8 cellular contexts compared by ENCODE assay signal in genomic region chrX:53287493-53288138, GRCh38. TPM values are rescaled to one million over a fixed set of nuclear protein-coding genes. Genes with fewer than 3 reads are reported as not detected.
DNase-seq lines count a peak whose midpoint lies in the region; ATAC-seq and TF ChIP-seq lines count a peak whose summit lies in the region.

No MANE protein-coding gene starts in this region.

- peak overlapping the region; percentile 28; the same call in 1 of the 2 replicates for H3K9ac ChIP-seq in SK-N-SH

- H3K79me2 ChIP-seq in SK-N-SH (ENCODE audit: insufficient read depth) = no peaks in the 10 kb centered on the region

- peak overlapping the region; percentile 85 for H3K4me2 ChIP-seq in SK-N-SH

- no peaks in the 10 kb centered on the region for H4K20me1 ChIP-seq in SK-N-SH (ENCODE audit: insufficient read depth)

- ATAC-seq in HG03025 (IDR thresholded peaks at IDR 0.05; ENCODE audit: low FRiP score, unreplicated experiment) (no peak), GM18505 (IDR thresholded peaks at IDR 0.05; ENCODE audit: unreplicated experiment) (no peak)

- H3K9me2 ChIP-seq in SK-N-SH = no peaks in the 10 kb centered on the region

- peak overlapping the region; percentile 83 to 86 for H3K27ac ChIP-seq in SK-N-SH (ENCODE audit: low read depth in 2 of 2, low read length in 1 of 2)

- no peak for TF ChIP-seq POLR2A in GM18505 (IDR thresholded peaks at IDR 0.05; ENCODE audit: borderline replicate concordance, extremely low read depth, insufficient read depth, insufficient read length)

- no peaks in the 10 kb centered on the region for H3K27me3 ChIP-seq in SK-N-SH (ENCODE audit: insufficient read depth)

- DNase-seq in Ammon's horn (ENCODE audit: low spot score) = peak; percentile 70
- DNase-seq in HPDE6-E6E7 (ENCODE audit: extremely low spot score) = peak; percentile 38
- peak; percentile 79 for DNase-seq in SK-N-SH
- peak; percentile 80 for DNase-seq in astrocyte of the hippocampus (ENCODE audit: low read depth, low spot score)
- peak; percentile 72 for DNase-seq in islet precursor cell
- DNase-seq in stimulated activated CD4-positive, alpha-beta T cell treated with anti-CD3 and anti-CD28 coated beads, Interleukin-2, amount 100 ng/mL, for 24 hours = peak; percentile 14 to 24

- no peak for TF ChIP-seq CTCF in SK-N-SH (IDR thresholded peaks at IDR 0.05)

- peaks cover 16 to 55% of the 10 kb centered on the region in 2 experiments; a peak in 3 of 4 replicates for H3K4me1 ChIP-seq in SK-N-SH (ENCODE audit: control insufficient read depth in 1 of 2, insufficient read depth in 2 of 2, low read depth in 1 of 2, low read length in 1 of 2)

- peaks cover 19% of the 10 kb centered on the region for H3F3A ChIP-seq in SK-N-SH (replicated peaks; ENCODE audit: insufficient read depth)

- CTCF ChIA-PET in SK-N-SH (lab: Yijun Ruan, JAX) = interaction anchor here (1.0 to 6.6 kb wide), 4 partner anchors 26 to 195 kb away, joined by 5 to 60 read pairs (median 12); no protein-coding TSS in a partner anchor

- TF ChIP-seq EP300 in SK-N-SH (IDR thresholded peaks at IDR 0.05; ENCODE audit: borderline replicate concordance in 1 of 2, low read depth in 1 of 2, low read length in 1 of 2) = peak; percentile 30 to 77; a peak in 2 of 4 replicates

- peak overlapping the region; percentile 8 to 21; a peak in 3 of 4 replicates for H3K4me3 ChIP-seq in SK-N-SH (ENCODE audit: low read depth in 2 of 2, low read length in 1 of 2)

- WGBS in SK-N-SH (ENCODE audit: low lambda C conversion rate) = 5% methylated on average over 11 of the region's 11 CpGs

- H3K36me3 ChIP-seq in SK-N-SH (replicated peaks in 1 of 2; ENCODE audit: control insufficient read depth in 1 of 2, insufficient read depth in 2 of 2, low read length in 1 of 2) = no peaks in the 10 kb centered on the region

- no peaks in the 10 kb centered on the region for H3K9me3 ChIP-seq in SK-N-SH

- POLR2A ChIA-PET in SK-N-SH (lab: Yijun Ruan, JAX) = interaction anchor here (0.6 to 1.1 kb wide), 3 partner anchors 30 to 135 kb away, joined by 3 to 4 read pairs (median 3); partner anchors contain the start of genes RIBC1 and SMC1A

- no peak overlapping the region; the same call in 1 of the 2 replicates for H2AFZ ChIP-seq in SK-N-SH (ENCODE audit: low read depth)

- no peak for TF ChIP-seq RAD21 in SK-N-SH (IDR thresholded peaks at IDR 0.05; ENCODE audit: low read length)

TF ChIP-seq in SK-N-SH, 30 proteins besides CTCF, POLR2A, EP300 and RAD21 (continues in another document):
- TF ChIP-seq CHD2 (IDR thresholded peaks at IDR 0.05; ENCODE audit: low read length, partially characterized antibody) = peak; percentile 12
- no peak for TF ChIP-seq MEF2A (IDR thresholded peaks at IDR 0.05; ENCODE audit: borderline replicate concordance, low read depth)
- TF ChIP-seq NFIC (IDR thresholded peaks at IDR 0.05; ENCODE audit: borderline replicate concordance) = peak; percentile 93
- no peak for TF ChIP-seq ELF1 (IDR thresholded peaks at IDR 0.05)
- no peak for TF ChIP-seq TEAD4 (IDR thresholded peaks at IDR 0.05; ENCODE audit: borderline replicate concordance, insufficient read depth)
- peak; percentile 86; the same call in 1 of the 2 replicates for TF ChIP-seq RXRA (IDR thresholded peaks at IDR 0.05; ENCODE audit: borderline replicate concordance, low read depth)
- TF ChIP-seq YY1 (IDR thresholded peaks at IDR 0.05; ENCODE audit: low read depth) = no peak
- no peak for TF ChIP-seq REST (IDR thresholded peaks at IDR 0.05; ENCODE audit: low read depth, low read length)
- TF ChIP-seq TAF1 (IDR thresholded peaks at IDR 0.05; ENCODE audit: borderline replicate concordance, low read depth, low read length) = no peak
- TF ChIP-seq FOSL2 (IDR thresholded peaks at IDR 0.05; ENCODE audit: borderline replicate concordance, low read depth) = peak; percentile 90
- TF ChIP-seq TCF12 (IDR thresholded peaks at IDR 0.05) = peak; percentile 98
- TF ChIP-seq, protein P1, sequence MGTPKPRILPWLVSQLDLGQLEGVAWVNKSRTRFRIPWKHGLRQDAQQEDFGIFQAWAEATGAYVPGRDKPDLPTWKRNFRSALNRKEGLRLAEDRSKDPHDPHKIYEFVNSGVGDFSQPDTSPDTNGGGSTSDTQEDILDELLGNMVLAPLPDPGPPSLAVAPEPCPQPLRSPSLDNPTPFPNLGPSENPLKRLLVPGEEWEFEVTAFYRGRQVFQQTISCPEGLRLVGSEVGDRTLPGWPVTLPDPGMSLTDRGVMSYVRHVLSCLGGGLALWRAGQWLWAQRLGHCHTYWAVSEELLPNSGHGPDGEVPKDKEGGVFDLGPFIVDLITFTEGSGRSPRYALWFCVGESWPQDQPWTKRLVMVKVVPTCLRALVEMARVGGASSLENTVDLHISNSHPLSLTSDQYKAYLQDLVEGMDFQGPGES (IDR thresholded peaks at IDR 0.05; ENCODE audit: low read depth, low read length) = no peak
- peak; percentile 80 for TF ChIP-seq POLR2AphosphoS5 (IDR thresholded peaks at IDR 0.05; ENCODE audit: low read depth, low read length)
- peak; percentile 32; the same call in 1 of the 2 replicates for TF ChIP-seq GABPA (IDR thresholded peaks at IDR 0.05; ENCODE audit: low read depth)
- TF ChIP-seq, protein P2, sequence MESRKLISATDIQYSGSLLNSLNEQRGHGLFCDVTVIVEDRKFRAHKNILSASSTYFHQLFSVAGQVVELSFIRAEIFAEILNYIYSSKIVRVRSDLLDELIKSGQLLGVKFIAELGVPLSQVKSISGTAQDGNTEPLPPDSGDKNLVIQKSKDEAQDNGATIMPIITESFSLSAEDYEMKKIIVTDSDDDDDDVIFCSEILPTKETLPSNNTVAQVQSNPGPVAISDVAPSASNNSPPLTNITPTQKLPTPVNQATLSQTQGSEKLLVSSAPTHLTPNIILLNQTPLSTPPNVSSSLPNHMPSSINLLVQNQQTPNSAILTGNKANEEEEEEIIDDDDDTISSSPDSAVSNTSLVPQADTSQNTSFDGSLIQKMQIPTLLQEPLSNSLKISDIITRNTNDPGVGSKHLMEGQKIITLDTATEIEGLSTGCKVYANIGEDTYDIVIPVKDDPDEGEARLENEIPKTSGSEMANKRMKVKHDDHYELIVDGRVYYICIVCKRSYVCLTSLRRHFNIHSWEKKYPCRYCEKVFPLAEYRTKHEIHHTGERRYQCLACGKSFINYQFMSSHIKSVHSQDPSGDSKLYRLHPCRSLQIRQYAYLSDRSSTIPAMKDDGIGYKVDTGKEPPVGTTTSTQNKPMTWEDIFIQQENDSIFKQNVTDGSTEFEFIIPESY (IDR thresholded peaks at IDR 0.05; ENCODE audit: borderline replicate concordance, low read depth) = no peak
- TF ChIP-seq FOXJ3 (CRISPR knock-in tag; IDR thresholded peaks at IDR 0.05) = peak; percentile 82
- no peak for TF ChIP-seq GATA2 (CRISPR knock-in tag; IDR thresholded peaks at IDR 0.05)
- no peak for TF ChIP-seq FOXM1 (IDR thresholded peaks at IDR 0.05; ENCODE audit: low read depth)
- no peak for TF ChIP-seq EZH2phosphoT487 (IDR thresholded peaks at IDR 0.05; ENCODE audit: borderline replicate concordance, low read depth)
- peak; percentile 63 for TF ChIP-seq PBX3 (IDR thresholded peaks at IDR 0.05)
- TF ChIP-seq JUND (IDR thresholded peaks at IDR 0.05) = peak; percentile 89
- no peak for TF ChIP-seq RCOR1 (IDR thresholded peaks at IDR 0.05; ENCODE audit: low read length)
- no peak for TF ChIP-seq NRF1 (IDR thresholded peaks at IDR 0.05; ENCODE audit: low read depth, low read length)
- TF ChIP-seq SMC3 (IDR thresholded peaks at IDR 0.05; ENCODE audit: low read depth, low read length) = no peak

RNA-seq across cellular contexts. Expression of gene IQSEC2, which starts 6.2 kb away (rescaled TPM):
- 21.3 and 24.7 TPM in 2 replicates for polyA plus RNA-seq in SK-N-SH (2012; rRNA removed)
- polyA plus RNA-seq in SK-N-SH (2012; cell fraction: cytosol; rRNA removed) = 16.7 and 20.3 TPM in 2 replicates
- polyA plus RNA-seq in SK-N-SH (2012; cell fraction: nucleus; rRNA removed) = 34.3 and 35.2 TPM in 2 replicates

Comparison
In these comparisons a context has a peak if more than half of its experiments do, and no peak if none do; other contexts are left out.
1. DNase-seq: peak in every context shown above with its lines; median percentile 80 in astrocyte of the hippocampus; 79 in SK-N-SH; 72 in islet precursor cell; 70 in Ammon's horn; 38 in HPDE6-E6E7; 19 in stimulated activated CD4-positive, alpha-beta T cell treated with anti-CD3 and anti-CD28 coated beads, Interleukin-2, amount 100 ng/mL, for 24 hours.